ENCODE assay signal across 20 cellular contexts in genomic region chr19:15353908-15354307, GRCh38.
"Had no signal": no experiment of that assay in that cellular context is flagged by ENCODE, and none has a peak within 500 bp of the region (broad histone marks: within the 10 kb centered on the region; RNA-seq: fewer than 3 reads in every experiment).

No MANE protein-coding gene starts in this region.

- H3K4me3 ChIP-seq: MG63 had no signal

- H3K4me2 ChIP-seq: SK-N-SH had no signal

- H3K27ac ChIP-seq: HL-60 had no signal

- H3K9ac ChIP-seq: SK-N-SH had no signal

- DNase-seq: Karpas-422, KG1, MG63, NCI-H1092, NCI-H1105 treated with DMSO at 0.1 percent for 48 hours, NCI-H1417 treated with DMSO at 0.1 percent for 48 hours, NCI-H146, NCI-H187, NCI-H2029, NCI-H2081 treated with DMSO at 0.1 percent for 48 hours, NCI-H2171, NCI-H226, NCI-H446, NCI-H510A, NCI-H524 treated with DMSO at 0.1 percent for 48 hours, NCI-H69, NCI-H774, SHP77, SK-N-SH had no signal

- H3K27me3 ChIP-seq: MG63 had no signal

- H3K9me3 ChIP-seq: MG63, SK-N-SH had no signal
